29 cellular contexts compared by ENCODE assay signal in the genomic region with DNA sequence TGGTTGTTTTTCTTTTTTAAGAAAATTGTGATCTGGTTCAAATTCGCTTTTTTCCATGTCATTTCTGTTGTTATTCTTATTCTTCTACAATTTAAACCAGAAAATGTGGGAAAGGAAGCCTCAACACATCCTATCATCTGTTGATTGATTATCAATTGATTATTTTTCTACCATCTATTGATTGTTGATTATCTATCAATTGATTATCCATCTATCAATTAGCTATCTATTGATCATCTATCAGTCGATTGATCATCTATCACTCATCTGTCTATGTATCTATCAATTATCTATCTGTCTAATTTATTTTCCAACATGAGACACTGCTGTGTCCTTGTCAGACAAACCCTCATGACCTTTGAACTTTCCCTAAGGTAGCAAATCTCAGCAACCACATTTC.
"Had no signal": no experiment of that assay in that cellular context is flagged by ENCODE, and none has a peak within 500 bp of the region (broad histone marks: within the 10 kb centered on the region; RNA-seq: fewer than 3 reads in every experiment).

No MANE protein-coding gene starts in this region.

- H3K36me3 Mint-ChIP-seq: activated CD8-positive, alpha-beta memory T cell treated with anti-CD3 and anti-CD28 coated beads, Interleukin-2, amount 10 ng/mL, durations not matched to agents 7 days and 5 days; T-cell had no signal

- H3K27ac Mint-ChIP-seq: activated B cell treated with CpG ODN at 0.5 μM for 24 hours; activated CD4-positive, alpha-beta T cell treated with anti-CD3 and anti-CD28 coated beads, Interleukin-2, amount 10 ng/mL, durations not matched to agents 24 days and 14 days; activated CD8-positive, alpha-beta memory T cell treated with anti-CD3 and anti-CD28 coated beads, Interleukin-2, amount 10 ng/mL, durations not matched to agents 7 days and 5 days; activated naive CD4-positive, alpha-beta T cell treated with anti-CD3 and anti-CD28 coated beads, Interleukin-2, amount 10 ng/mL, durations not matched to agents 7 days and 5 days; activated T-helper 17 cell treated with anti-CD3 and anti-CD28 coated beads, Interleukin-2, amount 50 U/mL, for 72 hours had no signal

- H3K9me3 ChIP-seq: body of pancreas had no signal

- H3K27ac ChIP-seq: SK-N-MC had no signal

- H3K27me3 Mint-ChIP-seq: activated B cell treated with CpG ODN at 0.5 μM for 24 hours; activated T-helper 17 cell treated with anti-CD3 and anti-CD28 coated beads, Interleukin-2, amount 50 U/mL, for 72 hours had no signal

- H3K27me3 ChIP-seq: body of pancreas had no signal

- H3K4me3 ChIP-seq: body of pancreas, SK-N-MC had no signal

- H3K4me3 Mint-ChIP-seq: activated B cell treated with CpG ODN at 0.5 μM for 24 hours; activated CD4-positive, alpha-beta T cell treated with anti-CD3 and anti-CD28 coated beads, Interleukin-2, amount 10 ng/mL, durations not matched to agents 24 days and 14 days; activated CD8-positive, alpha-beta memory T cell treated with anti-CD3 and anti-CD28 coated beads, Interleukin-2, amount 10 ng/mL, durations not matched to agents 7 days and 5 days; activated naive CD4-positive, alpha-beta T cell treated with anti-CD3 and anti-CD28 coated beads, Interleukin-2, amount 10 ng/mL, durations not matched to agents 7 days and 5 days; activated T-cell treated with anti-CD3 and anti-CD28 coated beads, Interleukin-2, amount 50 U/mL, for 4 hours; activated T-helper 17 cell treated with anti-CD3 and anti-CD28 coated beads, Interleukin-2, amount 50 U/mL, for 72 hours; T-cell had no signal

- H3K9me3 Mint-ChIP-seq: activated CD4-positive, alpha-beta T cell treated with anti-CD3 and anti-CD28 coated beads, Interleukin-2, amount 10 ng/mL, durations not matched to agents 24 days and 14 days had no signal

- DNase-seq: activated B cell treated with CpG ODN at 0.5 μM for 24 hours; activated CD4-positive, alpha-beta T cell treated with anti-CD3 and anti-CD28 coated beads for 1 hour; activated CD4-positive, alpha-beta T cell treated with anti-CD3 and anti-CD28 coated beads, Interleukin-2, amount 10 ng/mL, durations not matched to agents 24 days and 14 days; activated CD4-positive, alpha-beta T cell treated with anti-CD3 and anti-CD28 coated beads, Interleukin-2, amount 50 U/mL, for 48 hours; activated CD8-positive, alpha-beta memory T cell treated with anti-CD3 and anti-CD28 coated beads, Interleukin-2, amount 10 ng/mL, durations not matched to agents 7 days and 5 days; activated gamma-delta T cell treated with Interleukin-2 at 50 U/mL for 16 hours; activated naive CD4-positive, alpha-beta T cell treated with anti-CD3 and anti-CD28 coated beads, Interleukin-2, amount 10 ng/mL, durations not matched to agents 7 days and 5 days; activated T-cell treated with anti-CD3 and anti-CD28 coated beads, Interleukin-2, amount 50 U/mL, for 4 hours; aorta; body of pancreas; Kasumi-1; KBM-7; NCI-H1105 treated with DMSO at 0.1 percent for 48 hours; NCI-H1436 treated with DMSO at 0.1 percent for 48 hours; NCI-H187; NCI-H2081; NCI-H510A treated with DMSO at 0.1 percent for 48 hours; NCI-H69; NK-92 treated with Interleukin-12 subunit alpha and Interleukin-12 subunit beta, amount 100 ng/mL, for 24 hours; OCI-M1; RPMI8226; T-cell; T-helper 2 cell; T1000 had no signal

- ATAC-seq: activated CD8-positive, alpha-beta memory T cell treated with anti-CD3 and anti-CD28 coated beads, Interleukin-2, amount 10 ng/mL, durations not matched to agents 7 days and 5 days; activated T-cell treated with anti-CD3 and anti-CD28 coated beads, Interleukin-2, amount 50 U/mL, for 4 hours; activated T-helper 17 cell treated with anti-CD3 and anti-CD28 coated beads, Interleukin-2, amount 50 U/mL, for 72 hours; body of pancreas; Panc1; Right ventricle myocardium inferior; T-cell had no signal

- FAIRE-seq: TTC549 had no signal
